26 cellular contexts compared by ENCODE assay signal in genomic region chr5:16554110-16554509, GRCh38.
DNase-seq lines count a peak whose midpoint lies in the region; ATAC-seq and TF ChIP-seq lines count a peak whose summit lies in the region.
"Had no signal": no experiment of that assay in that cellular context is flagged by ENCODE, and none has a peak within 500 bp of the region (broad histone marks: within the 10 kb centered on the region; RNA-seq: fewer than 3 reads in every experiment).

No MANE protein-coding gene starts in this region.

- H3K4me1 ChIP-seq in heart right ventricle (peaks cover 0 to 21% (median 5%) of the 10 kb centered on the region in 9 donors), liver (ENCODE audit: control insufficient read depth in 4 of 4, insufficient read depth in 4 of 4, low read length in 3 of 4) (peaks cover 2 to 8% (median 3%) of the 10 kb centered on the region in 4 donors)
- H3K4me1 ChIP-seq: prostate gland, SJSA1, tibial artery had no signal

- intact Hi-C loops in left ventricle myocardium superior (cut with micrococcal nuclease) (loop anchor here (5.0 kb wide), 1 partner anchor 62 kb away; no protein-coding TSS in a partner anchor), heart right ventricle (cut with DNase I) (loop anchor here in 7 of 10 donors (5.0 to 10.0 kb wide), 8 partner anchors 47 to 399 kb away; no protein-coding TSS in a partner anchor)

- TF ChIP-seq RAD21 in liver (IDR thresholded peaks at IDR 0.05): peak in 1 of 2 donors; percentile 14

- 70 to 76% methylated on average over 8 of the region's 8 CpGs for WGBS in heart right ventricle, 2 donors
- 55% methylated on average over 8 of the region's 8 CpGs for WGBS in liver

- no peak overlapping the region for H3K4me3 ChIP-seq in heart right ventricle
- no peak overlapping the region for H3K4me3 ChIP-seq in liver (ENCODE audit: low read depth in 1 of 3, low read length in 3 of 3)
- H3K4me3 ChIP-seq: gastroesophageal sphincter, K562, prostate gland, SJSA1, tibial artery had no signal

- no peaks in the 10 kb centered on the region for H3K27me3 ChIP-seq in heart right ventricle
- H3K27me3 ChIP-seq in liver (ENCODE audit: control insufficient read depth in 4 of 4, insufficient read depth in 4 of 4, low read length in 3 of 4): no peaks in the 10 kb centered on the region
- H3K27me3 ChIP-seq: gastroesophageal sphincter, neutrophil, SJSA1, tibial artery had no signal

- ATAC-seq in left ventricle myocardium superior (peak; percentile 26), heart right ventricle (no peak), HG02938 (IDR thresholded peaks at IDR 0.05; ENCODE audit: unreplicated experiment) (no peak)
- ATAC-seq: activated CD8-positive, alpha-beta T cell treated with anti-CD3 and anti-CD28 coated beads, Interleukin-2, amount 10 ng/mL, durations not matched to agents 7 days and 5 days; gastroesophageal sphincter; K562; left lobe of liver had no signal

- H3K9me3 ChIP-seq in heart right ventricle: no peaks in the 10 kb centered on the region
- H3K9me3 ChIP-seq in liver (ENCODE audit: control insufficient read depth in 4 of 4, low read length in 3 of 4): no peaks in the 10 kb centered on the region
- H3K9me3 ChIP-seq: Caco-2, gastroesophageal sphincter, neutrophil, prostate gland, SJSA1, tibial artery had no signal

- DNase-seq in left ventricle myocardium superior (no peak), heart right ventricle (no peak), SW480 (ENCODE audit: low spot score) (peak; percentile 29), nucleus accumbens (lab: John Stamatoyannopoulos, UW) (no peak), NCI-H82 (lab: John Stamatoyannopoulos, UW) (no peak)
- DNase-seq: activated CD8-positive, alpha-beta T cell treated with anti-CD3 and anti-CD28 coated beads, Interleukin-2, amount 10 ng/mL, durations not matched to agents 7 days and 5 days; activated T-cell treated with anti-CD3 and anti-CD28 coated beads for 4 hours; Caco-2; DMS79; GF-D8; HCEC 1CT; hypothalamus; immature natural killer cell; naive B cell; NCI-H1105; NCI-H2029; stimulated activated naive CD4-positive, alpha-beta T cell treated with Interleukin-2 at 50 U/mL for 16 hours; tibial artery had no signal

- no peak overlapping the region for H3K9ac ChIP-seq in liver (ENCODE audit: low read depth in 1 of 2, low read length in 2 of 2)

- H3K27ac ChIP-seq in heart right ventricle (no peak overlapping the region), liver (ENCODE audit: low read depth in 1 of 2, low read length in 2 of 2) (no peak overlapping the region)
- H3K27ac ChIP-seq: gastroesophageal sphincter, neutrophil, prostate gland, SJSA1, tibial artery had no signal

- TF ChIP-seq CTCF in heart right ventricle (IDR thresholded peaks at IDR 0.05) (no peak), liver (IDR thresholded peaks at IDR 0.05; ENCODE audit: low read depth, low read length, missing input control) (no peak)

- H3K36me3 ChIP-seq in heart right ventricle (no peaks in the 10 kb centered on the region), liver (ENCODE audit: control insufficient read depth in 4 of 4, insufficient read depth in 3 of 4, low read depth in 1 of 4, low read length in 3 of 4) (no peaks in the 10 kb centered on the region)
- H3K36me3 ChIP-seq: gastroesophageal sphincter, neutrophil, prostate gland, SJSA1, tibial artery had no signal

TF ChIP-seq in liver, 16 proteins besides CTCF, POLR2A, EP300 and RAD21:
- no peak for TF ChIP-seq FOXA2 (IDR thresholded peaks at IDR 0.05)
- no peak for TF ChIP-seq TAF1 (conservative IDR thresholded peaks at IDR 0.05)
- peak; percentile 38 to 62 for TF ChIP-seq HNF4A (conservative IDR thresholded peaks at IDR 0.05)
